Comparison of ENCODE assay signal across 31 cellular contexts in the genomic region with DNA sequence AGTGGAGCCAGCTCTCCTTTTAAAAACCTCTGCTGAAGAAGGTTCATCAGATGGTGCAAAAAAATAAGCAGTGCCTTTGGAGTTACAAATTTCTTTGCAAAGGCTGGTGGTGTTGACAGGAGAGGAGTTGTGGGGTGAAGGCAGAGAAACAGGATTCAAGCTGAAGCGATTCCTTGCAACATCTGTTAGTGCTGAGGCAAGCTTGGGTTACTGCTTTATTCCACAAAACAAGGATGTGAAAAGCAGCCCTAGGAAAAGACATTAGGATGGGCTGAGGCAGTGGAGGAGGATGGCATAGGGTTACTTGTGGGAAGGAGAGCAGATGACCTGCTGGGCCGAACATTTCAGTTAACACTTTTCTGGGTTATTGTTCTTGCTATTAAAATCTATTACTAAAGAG.
A peak's percentile ranks its signal among the peaks of the same experiment; 100 is the strongest.
DNase-seq lines count a peak whose midpoint lies in the region; ATAC-seq and TF ChIP-seq lines count a peak whose summit lies in the region.
"Had no signal": no experiment of that assay in that cellular context is flagged by ENCODE, and none has a peak within 500 bp of the region (broad histone marks: within the 10 kb centered on the region; RNA-seq: fewer than 3 reads in every experiment).

No MANE protein-coding gene starts in this region.

- intact Hi-C loops in Right ventricle myocardium inferior (cut with DNase I), result no loop called here
- intact Hi-C loops in heart left ventricle (cut with DNase I), result no loop called here
- intact Hi-C loops in colonic mucosa (cut with DNase I), result no loop called here

- H3K36me3 ChIP-seq in heart left ventricle, result no peaks in the 10 kb centered on the region
- no peaks in the 10 kb centered on the region for H3K36me3 ChIP-seq in colonic mucosa
- no peaks in the 10 kb centered on the region for H3K36me3 ChIP-seq in thoracic aorta
- H3K36me3 ChIP-seq: cardiac muscle cell, neutrophil, sigmoid colon, SJSA1, vagina had no signal

- 41 to 55% (median 43%) methylated on average over 2 of the region's 2 CpGs for WGBS in heart left ventricle, 4 donors

- peak; percentile 51 for ATAC-seq in Right ventricle myocardium inferior
- no peak for ATAC-seq in heart left ventricle
- ATAC-seq in thoracic aorta (ENCODE audit: insufficient number of reproducible peaks, low FRiP score, low read depth), result no peak
- ATAC-seq: HepG2, left colon had no signal

- H3K4me1 ChIP-seq in heart left ventricle (peaks cover 0 to 47% (median 25%) of the 10 kb centered on the region in 12 donors), colonic mucosa (no peaks in the 10 kb centered on the region), thoracic aorta (ENCODE audit: control insufficient read depth in 1 of 2, low read depth in 2 of 2) (peaks cover 3 to 36% of the 10 kb centered on the region in 2 donors)
- H3K4me1 ChIP-seq: SJSA1 had no signal

- TF ChIP-seq CTCF in heart left ventricle (IDR thresholded peaks at IDR 0.05), result no peak
- TF ChIP-seq CTCF in colonic mucosa (IDR thresholded peaks at IDR 0.05), result no peak
- no peak for TF ChIP-seq CTCF in thoracic aorta (IDR thresholded peaks at IDR 0.05)

- no peaks in the 10 kb centered on the region for H3K27me3 ChIP-seq in heart left ventricle
- H3K27me3 ChIP-seq in colonic mucosa, result no peaks in the 10 kb centered on the region
- no peaks in the 10 kb centered on the region for H3K27me3 ChIP-seq in thoracic aorta (replicated peaks; ENCODE audit: insufficient read depth)
- H3K27me3 ChIP-seq: cardiac muscle cell, neutrophil, sigmoid colon, SJSA1, vagina had no signal

- no peak for TF ChIP-seq POLR2A in heart left ventricle (IDR thresholded peaks at IDR 0.05)

- DNase-seq in Right ventricle myocardium inferior (ENCODE audit: missing footprints) (no peak), heart left ventricle (no peak), colonic mucosa (no peak), myocyte (ENCODE audit: low read depth) (peak; percentile 43), thoracic aorta (ENCODE audit: low spot score) (no peak), epidermal melanocyte (ENCODE audit: insufficient read length, low spot score) (no peak)
- DNase-seq in stimulated activated CD4-positive, alpha-beta T cell treated with anti-CD3 and anti-CD28 coated beads, Interleukin-15, amount 100 ng/mL, for 24 hours, result no peak
- no peak for DNase-seq in activated effector memory CD4-positive, alpha-beta T cell treated with anti-CD3 and anti-CD28 coated beads, Interleukin-2, amount 50 U/mL, for 16 hours
- DNase-seq: activated CD4-positive, alpha-beta T cell treated with anti-CD3 and anti-CD28 coated beads for 4 hours; activated effector memory CD4-positive, alpha-beta T cell treated with Interleukin-2 at 50 U/mL for 16 hours; aorta; cortex of kidney; DND-41; GF-D8; Kasumi-1; left colon; mesendoderm; NCI-H1417 treated with DMSO at 0.1 percent for 48 hours; NCI-H2081 treated with DMSO at 0.1 percent for 48 hours; NCI-H446; NCI-H774; sigmoid colon; stimulated activated CD4-positive, alpha-beta T cell treated with anti-CD3 and anti-CD28 coated beads, Interleukin-4, amount 100 ng/mL, for 4 hours; T1000 had no signal

- H3K4me3 ChIP-seq in heart left ventricle, result no peak overlapping the region
- H3K4me3 ChIP-seq in colonic mucosa, result no peak overlapping the region
- H3K4me3 ChIP-seq in thoracic aorta, result no peak overlapping the region
- H3K4me3 ChIP-seq: cardiac muscle cell, GM23248, sigmoid colon, SJSA1, vagina had no signal

- H3K27ac ChIP-seq in heart left ventricle (peak overlapping the region in 5 of 12 donors; percentile 28 to 63 (median 46)), colonic mucosa (peak overlapping the region; percentile 4), thoracic aorta (peak overlapping the region; percentile 34 to 40)
- H3K27ac ChIP-seq: cardiac muscle cell, GM23248, neutrophil, sigmoid colon, SJSA1, vagina, VCaP had no signal

- no peak overlapping the region for H3K9ac ChIP-seq in colonic mucosa (ENCODE audit: low read depth in 2 of 2, low read length in 2 of 2)
- H3K9ac ChIP-seq: GM23248 had no signal

- H3K9me3 ChIP-seq in heart left ventricle, result no peaks in the 10 kb centered on the region
- H3K9me3 ChIP-seq in colonic mucosa, result no peaks in the 10 kb centered on the region
- H3K9me3 ChIP-seq in thoracic aorta, result no peaks in the 10 kb centered on the region
- H3K9me3 ChIP-seq: neutrophil, sigmoid colon, SJSA1, vagina had no signal
